Comparison of ENCODE assay signal across 11 cellular contexts in the genomic region with DNA sequence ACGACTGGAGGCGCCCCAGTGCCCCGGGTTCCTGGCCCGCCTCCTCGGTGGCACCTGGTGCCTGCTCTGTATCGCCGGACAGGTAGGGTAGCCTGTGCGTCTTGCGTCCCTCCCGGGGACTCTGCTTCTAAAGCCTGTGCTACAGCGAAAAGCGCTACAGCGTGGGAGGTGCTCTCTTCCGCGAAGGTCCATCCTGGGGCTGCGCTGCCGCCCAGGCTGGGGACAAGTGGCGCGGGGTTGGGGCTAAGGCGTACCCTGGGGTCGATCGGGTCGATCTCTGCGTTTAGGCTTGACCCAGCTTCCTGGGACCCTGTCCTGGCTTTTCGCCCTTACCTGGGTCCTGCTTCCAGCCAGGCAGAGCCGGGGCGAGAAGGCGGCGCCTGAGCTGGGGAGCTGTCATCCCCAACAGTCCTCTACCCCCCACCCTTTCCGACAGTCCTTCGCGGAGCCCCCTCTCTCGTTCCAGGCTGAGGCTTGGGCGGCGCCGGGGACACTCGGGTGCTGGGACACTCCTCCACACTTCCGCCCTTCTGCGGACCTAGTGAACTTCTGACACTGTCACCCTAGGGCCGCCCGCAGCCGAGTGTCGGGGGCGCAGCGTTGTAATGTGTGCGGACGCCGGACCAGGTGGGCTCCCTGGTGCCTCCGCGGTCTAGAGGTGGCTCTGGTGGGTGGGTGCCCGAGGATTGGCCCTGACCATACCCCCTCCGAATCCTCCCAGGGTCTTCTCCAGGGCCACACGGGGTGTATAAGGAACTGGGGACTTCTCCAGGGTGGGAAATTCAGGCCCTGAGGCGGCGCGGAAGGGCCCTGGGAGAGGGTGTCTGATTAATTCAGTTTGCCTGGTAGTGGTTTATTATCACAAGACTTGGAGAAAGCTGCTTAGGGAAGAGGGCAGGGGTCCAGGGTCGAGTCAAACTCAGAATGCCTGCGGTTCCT.
DNase-seq lines count a peak whose midpoint lies in the region; ATAC-seq and TF ChIP-seq lines count a peak whose summit lies in the region.
"Had no signal": no experiment of that assay in that cellular context is flagged by ENCODE, and none has a peak within 500 bp of the region (broad histone marks: within the 10 kb centered on the region; RNA-seq: fewer than 3 reads in every experiment).

No MANE protein-coding gene starts in this region.

- peaks cover 65% of the 10 kb centered on the region for H3K27me3 ChIP-seq in HUES64 (ENCODE audit: insufficient read depth, low read length)
- H3K27me3 ChIP-seq in esophagus (ENCODE audit: control insufficient read depth in 1 of 2, insufficient read depth in 2 of 2, low read length in 2 of 2): peaks cover 4 to 10% of the 10 kb centered on the region in 2 donors
- H3K27me3 ChIP-seq in suprapubic skin: peaks cover 52% of the 10 kb centered on the region
- no peaks in the 10 kb centered on the region for H3K27me3 ChIP-seq in CD4-positive, alpha-beta memory T cell (ENCODE audit: insufficient read depth, low read length)
- H3K27me3 ChIP-seq: body of pancreas had no signal

- H3K27ac ChIP-seq in HUES64 (ENCODE audit: low read depth, low read length): no peak overlapping the region
- H3K27ac ChIP-seq in esophagus (ENCODE audit: low read depth in 2 of 2, low read length in 1 of 2): peak overlapping the region in 1 of 2 donors; percentile 55
- H3K27ac ChIP-seq in mesodermal cell (ENCODE audit: low read depth, low read length, severe bottlenecking): no peak overlapping the region
- H3K27ac ChIP-seq in suprapubic skin: no peak overlapping the region
- H3K27ac ChIP-seq in CD4-positive, alpha-beta memory T cell (ENCODE audit: low read depth, low read length): no peak overlapping the region
- H3K27ac ChIP-seq: body of pancreas had no signal

- H3K9me3 Mint-ChIP-seq in T-cell: peaks cover 0 to 13% (median 9%) of the 10 kb centered on the region in 3 donors
- H3K9me3 Mint-ChIP-seq in activated CD8-positive, alpha-beta T cell treated with anti-CD3 and anti-CD28 coated beads for 36 hours: no peaks in the 10 kb centered on the region
- H3K9me3 Mint-ChIP-seq in CD4-positive, alpha-beta memory T cell: peaks cover 0 to 16% (median 2%) of the 10 kb centered on the region in 8 donors

- TF ChIP-seq POLR2A in suprapubic skin (IDR thresholded peaks at IDR 0.05): no peak

- peaks cover 9 to 21% of the 10 kb centered on the region in 2 donors for H3K27me3 Mint-ChIP-seq in T-cell
- H3K27me3 Mint-ChIP-seq in activated CD8-positive, alpha-beta T cell treated with anti-CD3 and anti-CD28 coated beads for 36 hours: peaks cover 27% of the 10 kb centered on the region
- peaks cover 0 to 6% of the 10 kb centered on the region in 2 donors for H3K27me3 Mint-ChIP-seq in CD4-positive, alpha-beta memory T cell

- H3K4me1 ChIP-seq in HUES64 (ENCODE audit: insufficient read depth, low read length): no peaks in the 10 kb centered on the region
- H3K4me1 ChIP-seq in esophagus (ENCODE audit: control insufficient read depth in 2 of 2, insufficient read depth in 2 of 2, low read length in 1 of 2): peaks cover 3 to 4% of the 10 kb centered on the region in 2 donors
- peaks cover 3% of the 10 kb centered on the region for H3K4me1 ChIP-seq in mesodermal cell (ENCODE audit: control insufficient read depth, insufficient read depth, low read length, poor library complexity, severe bottlenecking)
- peaks cover 17% of the 10 kb centered on the region for H3K4me1 ChIP-seq in suprapubic skin
- H3K4me1 ChIP-seq in CD4-positive, alpha-beta memory T cell (ENCODE audit: insufficient read depth, low read length): no peaks in the 10 kb centered on the region

- H3K27ac Mint-ChIP-seq in T-cell: no peak overlapping the region
- no peak overlapping the region for H3K27ac Mint-ChIP-seq in activated CD8-positive, alpha-beta T cell treated with anti-CD3 and anti-CD28 coated beads for 36 hours
- H3K27ac Mint-ChIP-seq in CD4-positive, alpha-beta memory T cell: no peak overlapping the region
- H3K27ac Mint-ChIP-seq: IgD-negative memory B cell had no signal

- POLR2A ChIA-PET in T-cell (lab: Charles Lee): no interaction called here
- POLR2A ChIA-PET in activated CD8-positive, alpha-beta T cell treated with anti-CD3 and anti-CD28 coated beads for 36 hours (lab: Charles Lee): no interaction called here
- POLR2A ChIA-PET in CD4-positive, alpha-beta memory T cell (lab: Charles Lee; ENCODE audit: partially characterized antibody): no interaction called here

- H3K4me3 Mint-ChIP-seq in T-cell: no peak overlapping the region
- no peak overlapping the region for H3K4me3 Mint-ChIP-seq in activated CD8-positive, alpha-beta T cell treated with anti-CD3 and anti-CD28 coated beads for 36 hours
- no peak overlapping the region for H3K4me3 Mint-ChIP-seq in CD4-positive, alpha-beta memory T cell
- H3K4me3 Mint-ChIP-seq: IgD-negative memory B cell had no signal

- no peak for TF ChIP-seq EP300 in suprapubic skin (IDR thresholded peaks at IDR 0.05)

- H3K9me3 ChIP-seq in HUES64 (ENCODE audit: insufficient read depth, low read depth, low read length) (no peaks in the 10 kb centered on the region), esophagus (ENCODE audit: control insufficient read depth in 2 of 2, insufficient read depth in 1 of 2, low read depth in 1 of 2, low read length in 1 of 2) (peaks cover 0 to 5% of the 10 kb centered on the region in 2 donors), mesodermal cell (ENCODE audit: control insufficient read depth, low read length) (no peaks in the 10 kb centered on the region), suprapubic skin (no peaks in the 10 kb centered on the region)
- H3K9me3 ChIP-seq in CD4-positive, alpha-beta memory T cell (ENCODE audit: control insufficient read depth in 1 of 2, low read length in 2 of 2): no peaks in the 10 kb centered on the region
- H3K9me3 ChIP-seq: body of pancreas had no signal

- H3K4me1 Mint-ChIP-seq in T-cell: no peaks in the 10 kb centered on the region
- H3K4me1 Mint-ChIP-seq in activated CD8-positive, alpha-beta T cell treated with anti-CD3 and anti-CD28 coated beads for 36 hours (ENCODE audit: low read depth): no peaks in the 10 kb centered on the region
- no peaks in the 10 kb centered on the region for H3K4me1 Mint-ChIP-seq in CD4-positive, alpha-beta memory T cell
- H3K4me1 Mint-ChIP-seq: IgD-negative memory B cell had no signal

- CTCF ChIA-PET in T-cell (lab: Charles Lee): no interaction called here
- CTCF ChIA-PET in activated CD8-positive, alpha-beta T cell treated with anti-CD3 and anti-CD28 coated beads for 36 hours (lab: Charles Lee): no interaction called here
- CTCF ChIA-PET in CD4-positive, alpha-beta memory T cell (lab: Charles Lee; ENCODE audit: partially characterized antibody): no interaction called here

- 9% methylated on average over 58 of the region's 58 CpGs for WGBS in HUES64
- 10 to 11% methylated on average over 58 of the region's 58 CpGs for WGBS in esophagus, 2 donors
- WGBS in mesodermal cell (ENCODE audit: insufficient coverage in 2 of 2), 2 experiments: 12% methylated on average over 28 to 39 of the region's 58 CpGs
- 12% methylated on average over 27 of the region's 58 CpGs for WGBS in suprapubic skin

- DNase-seq in suprapubic skin (ENCODE audit: low spot score in 2 of 2): no peak
- DNase-seq in NCI-H2171 (lab: John Stamatoyannopoulos, UW): no peak
- DNase-seq in T-cell: no peak
- DNase-seq in activated CD8-positive, alpha-beta T cell treated with anti-CD3 and anti-CD28 coated beads for 36 hours: no peak
- DNase-seq in CD4-positive, alpha-beta memory T cell: no peak
- DNase-seq: stimulated activated CD8-positive, alpha-beta memory T cell treated with anti-CD3 and anti-CD28 coated beads, Interleukin-4, amount 100 ng/mL, for 48 hours had no signal

- TF ChIP-seq CTCF in suprapubic skin (IDR thresholded peaks at IDR 0.05): no peak
- TF ChIP-seq CTCF in activated CD8-positive, alpha-beta T cell treated with anti-CD3 and anti-CD28 coated beads for 36 hours (IDR thresholded peaks at IDR 0.05): no peak

- H3K36me3 Mint-ChIP-seq in T-cell: no peaks in the 10 kb centered on the region
- H3K36me3 Mint-ChIP-seq in activated CD8-positive, alpha-beta T cell treated with anti-CD3 and anti-CD28 coated beads for 36 hours (ENCODE audit: low read depth): no peaks in the 10 kb centered on the region
- H3K36me3 Mint-ChIP-seq in CD4-positive, alpha-beta memory T cell: no peaks in the 10 kb centered on the region
- H3K36me3 Mint-ChIP-seq: IgD-negative memory B cell had no signal

- intact Hi-C loops in activated CD8-positive, alpha-beta T cell treated with anti-CD3 and anti-CD28 coated beads for 36 hours (cut with micrococcal nuclease): no loop called here
- intact Hi-C loops in CD4-positive, alpha-beta memory T cell (cut with micrococcal nuclease): no loop called here

- H3K36me3 ChIP-seq in HUES64 (ENCODE audit: insufficient read depth, low read length) (no peaks in the 10 kb centered on the region), esophagus (ENCODE audit: control insufficient read depth in 2 of 2, insufficient read depth in 2 of 2, low read length in 1 of 2) (no peaks in the 10 kb centered on the region), mesodermal cell (ENCODE audit: control insufficient read depth, insufficient read depth, low read length) (no peaks in the 10 kb centered on the region), suprapubic skin (no peaks in the 10 kb centered on the region)
- H3K36me3 ChIP-seq in CD4-positive, alpha-beta memory T cell (ENCODE audit: insufficient read depth, low read length): no peaks in the 10 kb centered on the region

- H3K9ac ChIP-seq in HUES64 (ENCODE audit: low read depth, low read length): no peak overlapping the region

- H3K4me3 ChIP-seq in HUES64 (ENCODE audit: low read length) (peak overlapping the region; percentile 47), esophagus (ENCODE audit: low read depth in 1 of 2, low read length in 2 of 2) (peak overlapping the region; percentile 33 to 42), mesodermal cell (ENCODE audit: extremely low read depth, insufficient read depth, low read length, poor library complexity, severe bottlenecking) (peak overlapping the region; percentile 35), suprapubic skin (peak overlapping the region; percentile 30)
- no peak overlapping the region for H3K4me3 ChIP-seq in CD4-positive, alpha-beta memory T cell (ENCODE audit: low read length in 2 of 2)
- H3K4me3 ChIP-seq: body of pancreas had no signal

- no peak for ATAC-seq in T-cell (replicated peaks in 1 of 4)
- ATAC-seq in activated CD8-positive, alpha-beta T cell treated with anti-CD3 and anti-CD28 coated beads for 36 hours: no peak
- ATAC-seq: body of pancreas had no signal

Comparison
In these comparisons a context has a peak if more than half of its experiments do, and no peak if none do; other contexts are left out.
1. H3K4me3 ChIP-seq: peak in HUES64 (single experiment), esophagus (2 of 2), mesodermal cell (single experiment) and suprapubic skin (single experiment); none in CD4-positive, alpha-beta memory T cell (0 of 2).